ENCODE assay signal across 1 cellular context in genomic region chr16:370980-371728, GRCh38.
TF ChIP-seq lines count a peak whose summit lies in the region.

No MANE protein-coding gene starts in this region.

TF ChIP-seq in endothelial cell of umbilical vein, 7 proteins besides CTCF, POLR2A, EP300 and RAD21:
- TF ChIP-seq EZH2 (IDR thresholded peaks at IDR 0.05; ENCODE audit: borderline replicate concordance, low read depth, low read length, severe bottlenecking) (no peak), FOS (IDR thresholded peaks at IDR 0.05; ENCODE audit: borderline replicate concordance, insufficient read depth, low read length) (no peak), GATA2 (IDR thresholded peaks at IDR 0.05; ENCODE audit: insufficient read depth, insufficient read length, low read depth, low read length) (no peak), MYC (IDR thresholded peaks at IDR 0.05; ENCODE audit: low read depth, low read length) (no peak), MAX (IDR thresholded peaks at IDR 0.05; ENCODE audit: insufficient read depth, insufficient read length) (no peak), POLR2AphosphoS5 (IDR thresholded peaks at IDR 0.05; ENCODE audit: insufficient read depth, low read depth, low read length) (no peak), JUN (IDR thresholded peaks at IDR 0.05; ENCODE audit: borderline replicate concordance, insufficient read depth, insufficient read length, low read depth) (no peak)
